Comparison of ENCODE assay signal across 2 cellular contexts in the genomic region with DNA sequence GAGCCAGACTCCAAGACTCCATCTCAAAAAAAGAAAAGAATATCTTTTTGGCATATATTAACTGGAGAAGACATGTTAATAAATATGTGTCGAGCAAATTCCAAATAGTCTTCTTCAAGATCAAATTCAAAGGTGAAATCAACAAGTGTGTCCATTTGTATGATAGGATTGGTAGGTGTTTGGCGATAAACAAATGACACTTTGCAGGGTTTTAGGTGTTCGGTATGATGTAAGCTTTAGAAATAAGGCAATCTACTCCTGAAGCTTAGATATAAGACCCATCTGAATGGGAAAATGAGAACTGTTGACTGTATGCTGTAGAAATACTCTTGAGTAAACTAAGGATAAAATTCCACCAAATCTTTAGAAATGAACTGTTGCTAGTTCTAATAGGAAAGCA.
A peak's percentile ranks its signal among the peaks of the same experiment; 100 is the strongest.
TF ChIP-seq lines count a peak whose summit lies in the region.

No MANE protein-coding gene starts in this region.

TF ChIP-seq in HCT116, 20 proteins besides CTCF, POLR2A, EP300 and RAD21 (continued from another document):
- TF ChIP-seq CEBPB (IDR thresholded peaks at IDR 0.05; ENCODE audit: low read depth) (0 out of 2 replicates have a peak, but pooled peaks have one; percentile 13), EGR1 (IDR thresholded peaks at IDR 0.05; ENCODE audit: low read depth) (no peak)

TF ChIP-seq in K562, 482 proteins besides CTCF, POLR2A, EP300 and RAD21 (continued from another document):
- TF ChIP-seq CEBPG (CRISPR knock-in tag; IDR thresholded peaks at IDR 0.05) (0 out of 2 replicates have a peak, but pooled peaks have one; percentile 28), CEBPG (tag; conservative IDR thresholded peaks at IDR 0.05 in 1 of 2, IDR thresholded peaks at IDR 0.05 in 1 of 2) (peak in 1 of 2 experiments; percentile 74; a peak in 2 of 4 replicates), ZNF79 (CRISPR knock-in tag; IDR thresholded peaks at IDR 0.05; ENCODE audit: low read depth) (no peak), CCNT2 (IDR thresholded peaks at IDR 0.05; ENCODE audit: borderline replicate concordance, extremely low read depth, insufficient read length, low read depth, low read length) (no peak), RAD51 (IDR thresholded peaks at IDR 0.05; ENCODE audit: borderline replicate concordance, low read depth) (no peak), PHB2 (IDR thresholded peaks at IDR 0.05; ENCODE audit: low read depth) (no peak), STAT5A (IDR thresholded peaks at IDR 0.05; ENCODE audit: borderline replicate concordance, low read length) (no peak), SAFB (IDR thresholded peaks at IDR 0.05; ENCODE audit: borderline replicate concordance, low read depth, low read length) (no peak), NR2C1 (IDR thresholded peaks at IDR 0.05) (no peak), NR2C1 (tag; IDR thresholded peaks at IDR 0.05) (peak; percentile 21; the same call in 1 of the 2 replicates), CHAMP1 (IDR thresholded peaks at IDR 0.05) (no peak), MAFK (IDR thresholded peaks at IDR 0.05; ENCODE audit: low read length) (no peak), TRIM24 (IDR thresholded peaks at IDR 0.05) (peak in 1 of 2 experiments; percentile 75; a peak in 1 of 4 replicates), AFF1 (IDR thresholded peaks at IDR 0.05; ENCODE audit: low read depth in 1 of 2, partially characterized antibody in 2 of 2) (no peak), ZNF253 (CRISPR knock-in tag; conservative IDR thresholded peaks at IDR 0.05) (no peak), L3MBTL2 (IDR thresholded peaks at IDR 0.05) (no peak), SPI1 (IDR thresholded peaks at IDR 0.05; ENCODE audit: borderline replicate concordance, low read depth, low read length) (no peak), TARDBP (IDR thresholded peaks at IDR 0.05) (no peak)
- TF ChIP-seq, protein P1, sequence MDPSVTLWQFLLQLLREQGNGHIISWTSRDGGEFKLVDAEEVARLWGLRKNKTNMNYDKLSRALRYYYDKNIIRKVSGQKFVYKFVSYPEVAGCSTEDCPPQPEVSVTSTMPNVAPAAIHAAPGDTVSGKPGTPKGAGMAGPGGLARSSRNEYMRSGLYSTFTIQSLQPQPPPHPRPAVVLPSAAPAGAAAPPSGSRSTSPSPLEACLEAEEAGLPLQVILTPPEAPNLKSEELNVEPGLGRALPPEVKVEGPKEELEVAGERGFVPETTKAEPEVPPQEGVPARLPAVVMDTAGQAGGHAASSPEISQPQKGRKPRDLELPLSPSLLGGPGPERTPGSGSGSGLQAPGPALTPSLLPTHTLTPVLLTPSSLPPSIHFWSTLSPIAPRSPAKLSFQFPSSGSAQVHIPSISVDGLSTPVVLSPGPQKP (CRISPR knock-in tag; IDR thresholded peaks at IDR 0.05): no peak
- TF ChIP-seq, protein P2, sequence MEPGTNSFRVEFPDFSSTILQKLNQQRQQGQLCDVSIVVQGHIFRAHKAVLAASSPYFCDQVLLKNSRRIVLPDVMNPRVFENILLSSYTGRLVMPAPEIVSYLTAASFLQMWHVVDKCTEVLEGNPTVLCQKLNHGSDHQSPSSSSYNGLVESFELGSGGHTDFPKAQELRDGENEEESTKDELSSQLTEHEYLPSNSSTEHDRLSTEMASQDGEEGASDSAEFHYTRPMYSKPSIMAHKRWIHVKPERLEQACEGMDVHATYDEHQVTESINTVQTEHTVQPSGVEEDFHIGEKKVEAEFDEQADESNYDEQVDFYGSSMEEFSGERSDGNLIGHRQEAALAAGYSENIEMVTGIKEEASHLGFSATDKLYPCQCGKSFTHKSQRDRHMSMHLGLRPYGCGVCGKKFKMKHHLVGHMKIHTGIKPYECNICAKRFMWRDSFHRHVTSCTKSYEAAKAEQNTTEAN (CRISPR knock-in tag; IDR thresholded peaks at IDR 0.05): no peak
- TF ChIP-seq, protein P3, sequence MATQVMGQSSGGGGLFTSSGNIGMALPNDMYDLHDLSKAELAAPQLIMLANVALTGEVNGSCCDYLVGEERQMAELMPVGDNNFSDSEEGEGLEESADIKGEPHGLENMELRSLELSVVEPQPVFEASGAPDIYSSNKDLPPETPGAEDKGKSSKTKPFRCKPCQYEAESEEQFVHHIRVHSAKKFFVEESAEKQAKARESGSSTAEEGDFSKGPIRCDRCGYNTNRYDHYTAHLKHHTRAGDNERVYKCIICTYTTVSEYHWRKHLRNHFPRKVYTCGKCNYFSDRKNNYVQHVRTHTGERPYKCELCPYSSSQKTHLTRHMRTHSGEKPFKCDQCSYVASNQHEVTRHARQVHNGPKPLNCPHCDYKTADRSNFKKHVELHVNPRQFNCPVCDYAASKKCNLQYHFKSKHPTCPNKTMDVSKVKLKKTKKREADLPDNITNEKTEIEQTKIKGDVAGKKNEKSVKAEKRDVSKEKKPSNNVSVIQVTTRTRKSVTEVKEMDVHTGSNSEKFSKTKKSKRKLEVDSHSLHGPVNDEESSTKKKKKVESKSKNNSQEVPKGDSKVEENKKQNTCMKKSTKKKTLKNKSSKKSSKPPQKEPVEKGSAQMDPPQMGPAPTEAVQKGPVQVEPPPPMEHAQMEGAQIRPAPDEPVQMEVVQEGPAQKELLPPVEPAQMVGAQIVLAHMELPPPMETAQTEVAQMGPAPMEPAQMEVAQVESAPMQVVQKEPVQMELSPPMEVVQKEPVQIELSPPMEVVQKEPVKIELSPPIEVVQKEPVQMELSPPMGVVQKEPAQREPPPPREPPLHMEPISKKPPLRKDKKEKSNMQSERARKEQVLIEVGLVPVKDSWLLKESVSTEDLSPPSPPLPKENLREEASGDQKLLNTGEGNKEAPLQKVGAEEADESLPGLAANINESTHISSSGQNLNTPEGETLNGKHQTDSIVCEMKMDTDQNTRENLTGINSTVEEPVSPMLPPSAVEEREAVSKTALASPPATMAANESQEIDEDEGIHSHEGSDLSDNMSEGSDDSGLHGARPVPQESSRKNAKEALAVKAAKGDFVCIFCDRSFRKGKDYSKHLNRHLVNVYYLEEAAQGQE (CRISPR knock-in tag; IDR thresholded peaks at IDR 0.05; ENCODE audit: low read depth): no peak
TF ChIP-seq in K562: peak in this region for 4.
